ENCODE assay signal across 1 cellular context in the genomic region with DNA sequence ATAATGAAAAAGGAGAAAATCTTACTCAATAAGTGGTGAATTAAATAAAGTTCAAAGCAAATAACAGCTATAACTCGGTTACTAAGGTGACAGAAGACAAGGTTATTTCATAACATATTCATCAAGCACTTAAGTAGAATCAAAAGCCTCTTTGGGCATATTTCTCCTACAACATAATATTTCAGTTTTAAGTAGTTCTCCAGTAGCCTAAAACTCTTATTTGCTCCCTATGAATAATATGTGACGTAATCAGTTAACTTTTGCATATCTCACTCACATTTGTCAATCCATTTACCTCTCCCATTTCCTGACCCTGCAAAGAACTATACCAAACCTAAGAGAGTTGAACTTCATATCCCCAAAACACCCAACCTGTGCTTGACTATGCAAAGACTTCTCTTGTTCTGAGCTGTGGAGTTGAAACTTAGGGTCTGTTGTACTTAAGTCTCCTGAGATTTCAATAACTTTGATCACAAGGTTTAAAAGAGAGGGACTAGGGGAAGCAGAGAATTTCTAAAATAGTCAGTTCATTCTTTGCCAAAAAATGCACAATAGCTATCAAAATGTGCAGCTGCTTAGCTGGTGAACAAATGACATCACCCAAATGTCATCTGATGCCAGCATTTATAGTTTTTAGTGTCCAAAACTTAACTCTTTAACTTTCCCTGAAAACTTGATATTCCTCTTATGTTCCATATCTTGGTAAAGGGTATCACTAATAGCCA.
TF ChIP-seq lines count a peak whose summit lies in the region.

No MANE protein-coding gene starts in this region.

TF ChIP-seq in IMR-90, 13 proteins besides CTCF, POLR2A, EP300 and RAD21 (continued from another document):
- TF ChIP-seq MAZ (IDR thresholded peaks at IDR 0.05; ENCODE audit: borderline replicate concordance, low read depth, low read length) (no peak), CEBPB (IDR thresholded peaks at IDR 0.05; ENCODE audit: low read depth, low read length) (no peak), RCOR1 (IDR thresholded peaks at IDR 0.05; ENCODE audit: insufficient replicate concordance, low read length) (no peak), NFE2L2 (IDR thresholded peaks at IDR 0.05; ENCODE audit: low read depth, low read length) (no peak)
- TF ChIP-seq, protein P1, sequence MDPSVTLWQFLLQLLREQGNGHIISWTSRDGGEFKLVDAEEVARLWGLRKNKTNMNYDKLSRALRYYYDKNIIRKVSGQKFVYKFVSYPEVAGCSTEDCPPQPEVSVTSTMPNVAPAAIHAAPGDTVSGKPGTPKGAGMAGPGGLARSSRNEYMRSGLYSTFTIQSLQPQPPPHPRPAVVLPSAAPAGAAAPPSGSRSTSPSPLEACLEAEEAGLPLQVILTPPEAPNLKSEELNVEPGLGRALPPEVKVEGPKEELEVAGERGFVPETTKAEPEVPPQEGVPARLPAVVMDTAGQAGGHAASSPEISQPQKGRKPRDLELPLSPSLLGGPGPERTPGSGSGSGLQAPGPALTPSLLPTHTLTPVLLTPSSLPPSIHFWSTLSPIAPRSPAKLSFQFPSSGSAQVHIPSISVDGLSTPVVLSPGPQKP (IDR thresholded peaks at IDR 0.05; ENCODE audit: borderline replicate concordance, low read depth, low read length), result no peak
